ENCODE assay signal across 8 cellular contexts in genomic region chr12:64780531-64781373, GRCh38. TPM values are rescaled to one million over a fixed set of nuclear protein-coding genes. Genes with fewer than 3 reads are reported as not detected.
DNase-seq lines count a peak whose midpoint lies in the region; ATAC-seq and TF ChIP-seq lines count a peak whose summit lies in the region.

No MANE protein-coding gene starts in this region.

- TF ChIP-seq CTCF in BJ (IDR thresholded peaks at IDR 0.05; ENCODE audit: insufficient read depth, low read depth, low read length) (no peak), progenitor cell of endocrine pancreas (IDR thresholded peaks at IDR 0.05; ENCODE audit: unreplicated experiment) (peak; percentile 37)

- peak overlapping the region; percentile 78 for H3K4me3 Mint-ChIP-seq in progenitor cell of endocrine pancreas (ENCODE audit: low read depth)

- CTCF ChIA-PET in BJ (lab: Yijun Ruan, JAX): interaction anchor here (0.9 to 2.4 kb wide), 4 partner anchors 15 to 29 kb away, joined by 3 to 9 read pairs (median 4); no protein-coding TSS in a partner anchor

- POLR2A ChIA-PET in BJ (lab: Charles Lee): no interaction called here

- no peaks in the 10 kb centered on the region for H3K36me3 ChIP-seq in BJ (ENCODE audit: control insufficient read depth, insufficient read depth, low read length)

- ATAC-seq in GM19455 (IDR thresholded peaks at IDR 0.05; ENCODE audit: unreplicated experiment): peak; percentile 59
- ATAC-seq in left cardiac atrium: peak; percentile 83 to 85
- no peak for ATAC-seq in GM21515 (IDR thresholded peaks at IDR 0.05; ENCODE audit: unreplicated experiment)
- ATAC-seq in HG03521 (IDR thresholded peaks at IDR 0.05; ENCODE audit: unreplicated experiment): no peak

- H3K4me3 ChIP-seq in BJ (ENCODE audit: low read depth, low read length): peak overlapping the region; percentile 26

- peaks cover 15% of the 10 kb centered on the region for H3K9me3 Mint-ChIP-seq in progenitor cell of endocrine pancreas (ENCODE audit: low read depth)

- peaks cover 11% of the 10 kb centered on the region for H3K4me1 Mint-ChIP-seq in progenitor cell of endocrine pancreas (ENCODE audit: low read depth)

- H3K36me3 Mint-ChIP-seq in progenitor cell of endocrine pancreas (ENCODE audit: insufficient read depth): peaks cover 2% of the 10 kb centered on the region

- peak overlapping the region; percentile 73 for H3K27ac Mint-ChIP-seq in progenitor cell of endocrine pancreas

- DNase-seq in BJ (ENCODE audit: low read depth): no peak
- DNase-seq in NCI-H2081 treated with DMSO at 0.1 percent for 48 hours (lab: John Stamatoyannopoulos, UW): peak; percentile 16
- peak; percentile 12 for DNase-seq in activated naive CD4-positive, alpha-beta T cell treated with Interleukin-2 at 50 U/mL for 16 hours
- peak; percentile 68 for DNase-seq in left cardiac atrium
- DNase-seq in progenitor cell of endocrine pancreas (ENCODE audit: low spot score, unreplicated experiment): peak; percentile 32

- peaks cover 30% of the 10 kb centered on the region for H3K27me3 ChIP-seq in BJ (ENCODE audit: control insufficient read depth, insufficient read depth, low read length)

- H3K27me3 Mint-ChIP-seq in progenitor cell of endocrine pancreas: peaks cover 64% of the 10 kb centered on the region

- intact Hi-C loops in left cardiac atrium (cut with DNase I): no loop called here

RNA-seq across cellular contexts. Expression of gene GNS, which starts 21.5 kb away (rescaled TPM):
- polyA plus RNA-seq in BJ (2011; rRNA removed): 100 and 134 TPM in 2 replicates
- polyA minus RNA-seq in BJ (2011; rRNA and poly(A)+ RNA removed): 85.2 and 120 TPM in 2 replicates
- total RNA-seq in left cardiac atrium (100 to 1,000 TPM; 102 to 110 TPM), progenitor cell of endocrine pancreas (71.5 and 78.8 TPM in 2 replicates)

RNA-seq across cellular contexts. Expression of gene TBC1D30, which starts 43.7 kb away (rescaled TPM):
- 0.22 and 0.23 TPM in 2 replicates for polyA plus RNA-seq in BJ (2011; rRNA removed)
- polyA minus RNA-seq in BJ (2011; rRNA and poly(A)+ RNA removed): 0.05 and 0.24 TPM in 2 replicates
- total RNA-seq in left cardiac atrium (1 to 10 TPM; 1.3 to 3.0 TPM), progenitor cell of endocrine pancreas (3.0 and 3.4 TPM in 2 replicates)

Comparison
In these comparisons a context has a peak if more than half of its experiments do, and no peak if none do; other contexts are left out.
1. ATAC-seq: peak in GM19455 (single experiment) and left cardiac atrium (2 of 2); none in GM21515 (single experiment) and HG03521 (single experiment).